1 cellular context compared by ENCODE assay signal in genomic region chr22:20299736-20300136, GRCh38.
TF ChIP-seq lines count a peak whose summit lies in the region.

No MANE protein-coding gene starts in this region.

TF ChIP-seq in WTC11, 78 proteins besides CTCF, POLR2A, EP300 and RAD21 (continued from another document and continues in another):
- TF ChIP-seq FOXP1 (CRISPR knock-in tag; IDR thresholded peaks at IDR 0.05; ENCODE audit: borderline replicate concordance) (0 out of 2 replicates have a peak, but pooled peaks have one; percentile 57), CREM (CRISPR knock-in tag; IDR thresholded peaks at IDR 0.05) (peak; percentile 55; the same call in 1 of the 2 replicates), CREB1 (CRISPR knock-in tag; IDR thresholded peaks at IDR 0.05) (no peak), TP53 (CRISPR knock-in tag; IDR thresholded peaks at IDR 0.05) (no peak), USF2 (CRISPR knock-in tag; IDR thresholded peaks at IDR 0.05) (no peak), GABPB1 (CRISPR knock-in tag; IDR thresholded peaks at IDR 0.05) (no peak), FOXK1 (CRISPR knock-in tag; IDR thresholded peaks at IDR 0.05) (0 out of 2 replicates have a peak, but pooled peaks have one; percentile 27), NFATC4 (CRISPR knock-in tag; IDR thresholded peaks at IDR 0.05) (no peak), HMGXB4 (CRISPR knock-in tag; IDR thresholded peaks at IDR 0.05) (0 out of 2 replicates have a peak, but pooled peaks have one; percentile 35), TEAD4 (CRISPR knock-in tag; IDR thresholded peaks at IDR 0.05) (no peak), ZNF219 (CRISPR knock-in tag; IDR thresholded peaks at IDR 0.05; ENCODE audit: borderline replicate concordance) (no peak), ZNF263 (CRISPR knock-in tag; IDR thresholded peaks at IDR 0.05; ENCODE audit: low read depth) (0 out of 2 replicates have a peak, but pooled peaks have one; percentile 38), MYBL2 (CRISPR knock-in tag; IDR thresholded peaks at IDR 0.05) (no peak), SMAD3 (CRISPR knock-in tag; IDR thresholded peaks at IDR 0.05; ENCODE audit: borderline replicate concordance) (no peak), ARID4B (CRISPR knock-in tag; IDR thresholded peaks at IDR 0.05; ENCODE audit: borderline replicate concordance) (no peak), PRDM15 (CRISPR knock-in tag; IDR thresholded peaks at IDR 0.05) (no peak), OVOL2 (CRISPR knock-in tag; IDR thresholded peaks at IDR 0.05; ENCODE audit: borderline replicate concordance) (no peak), TCF7 (CRISPR knock-in tag; IDR thresholded peaks at IDR 0.05; ENCODE audit: low read depth) (no peak), NR3C1 (CRISPR knock-in tag; conservative IDR thresholded peaks at IDR 0.05; ENCODE audit: low read depth) (no peak), RELA (CRISPR knock-in tag; IDR thresholded peaks at IDR 0.05; ENCODE audit: borderline replicate concordance) (no peak), ZNF138 (CRISPR knock-in tag; conservative IDR thresholded peaks at IDR 0.05) (no peak), ZBTB21 (CRISPR knock-in tag; IDR thresholded peaks at IDR 0.05; ENCODE audit: borderline replicate concordance) (no peak), EMX1 (CRISPR knock-in tag; IDR thresholded peaks at IDR 0.05) (no peak), ZSCAN18 (CRISPR knock-in tag; IDR thresholded peaks at IDR 0.05) (no peak), ZNF416 (CRISPR knock-in tag; IDR thresholded peaks at IDR 0.05) (no peak)
- TF ChIP-seq, protein P1, sequence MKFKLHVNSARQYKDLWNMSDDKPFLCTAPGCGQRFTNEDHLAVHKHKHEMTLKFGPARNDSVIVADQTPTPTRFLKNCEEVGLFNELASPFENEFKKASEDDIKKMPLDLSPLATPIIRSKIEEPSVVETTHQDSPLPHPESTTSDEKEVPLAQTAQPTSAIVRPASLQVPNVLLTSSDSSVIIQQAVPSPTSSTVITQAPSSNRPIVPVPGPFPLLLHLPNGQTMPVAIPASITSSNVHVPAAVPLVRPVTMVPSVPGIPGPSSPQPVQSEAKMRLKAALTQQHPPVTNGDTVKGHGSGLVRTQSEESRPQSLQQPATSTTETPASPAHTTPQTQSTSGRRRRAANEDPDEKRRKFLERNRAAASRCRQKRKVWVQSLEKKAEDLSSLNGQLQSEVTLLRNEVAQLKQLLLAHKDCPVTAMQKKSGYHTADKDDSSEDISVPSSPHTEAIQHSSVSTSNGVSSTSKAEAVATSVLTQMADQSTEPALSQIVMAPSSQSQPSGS (CRISPR knock-in tag; IDR thresholded peaks at IDR 0.05; ENCODE audit: borderline replicate concordance, low read depth), result no peak
- TF ChIP-seq, protein P2, sequence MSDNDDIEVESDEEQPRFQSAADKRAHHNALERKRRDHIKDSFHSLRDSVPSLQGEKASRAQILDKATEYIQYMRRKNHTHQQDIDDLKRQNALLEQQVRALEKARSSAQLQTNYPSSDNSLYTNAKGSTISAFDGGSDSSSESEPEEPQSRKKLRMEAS (CRISPR knock-in tag; IDR thresholded peaks at IDR 0.05), result no peak
- TF ChIP-seq, protein P3, sequence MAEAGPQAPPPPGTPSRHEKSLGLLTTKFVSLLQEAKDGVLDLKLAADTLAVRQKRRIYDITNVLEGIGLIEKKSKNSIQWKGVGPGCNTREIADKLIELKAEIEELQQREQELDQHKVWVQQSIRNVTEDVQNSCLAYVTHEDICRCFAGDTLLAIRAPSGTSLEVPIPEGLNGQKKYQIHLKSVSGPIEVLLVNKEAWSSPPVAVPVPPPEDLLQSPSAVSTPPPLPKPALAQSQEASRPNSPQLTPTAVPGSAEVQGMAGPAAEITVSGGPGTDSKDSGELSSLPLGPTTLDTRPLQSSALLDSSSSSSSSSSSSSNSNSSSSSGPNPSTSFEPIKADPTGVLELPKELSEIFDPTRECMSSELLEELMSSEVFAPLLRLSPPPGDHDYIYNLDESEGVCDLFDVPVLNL (CRISPR knock-in tag; IDR thresholded peaks at IDR 0.05; ENCODE audit: borderline replicate concordance, low read depth), result no peak
- TF ChIP-seq, protein P4, sequence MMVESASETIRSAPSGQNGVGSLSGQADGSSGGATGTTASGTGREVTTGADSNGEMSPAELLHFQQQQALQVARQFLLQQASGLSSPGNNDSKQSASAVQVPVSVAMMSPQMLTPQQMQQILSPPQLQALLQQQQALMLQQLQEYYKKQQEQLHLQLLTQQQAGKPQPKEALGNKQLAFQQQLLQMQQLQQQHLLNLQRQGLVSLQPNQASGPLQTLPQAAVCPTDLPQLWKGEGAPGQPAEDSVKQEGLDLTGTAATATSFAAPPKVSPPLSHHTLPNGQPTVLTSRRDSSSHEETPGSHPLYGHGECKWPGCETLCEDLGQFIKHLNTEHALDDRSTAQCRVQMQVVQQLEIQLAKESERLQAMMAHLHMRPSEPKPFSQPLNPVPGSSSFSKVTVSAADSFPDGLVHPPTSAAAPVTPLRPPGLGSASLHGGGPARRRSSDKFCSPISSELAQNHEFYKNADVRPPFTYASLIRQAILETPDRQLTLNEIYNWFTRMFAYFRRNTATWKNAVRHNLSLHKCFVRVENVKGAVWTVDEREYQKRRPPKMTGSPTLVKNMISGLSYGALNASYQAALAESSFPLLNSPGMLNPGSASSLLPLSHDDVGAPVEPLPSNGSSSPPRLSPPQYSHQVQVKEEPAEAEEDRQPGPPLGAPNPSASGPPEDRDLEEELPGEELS (CRISPR knock-in tag; IDR thresholded peaks at IDR 0.05), result 0 out of 2 replicates have a peak, but pooled peaks have one; percentile 17
- TF ChIP-seq, protein P5, sequence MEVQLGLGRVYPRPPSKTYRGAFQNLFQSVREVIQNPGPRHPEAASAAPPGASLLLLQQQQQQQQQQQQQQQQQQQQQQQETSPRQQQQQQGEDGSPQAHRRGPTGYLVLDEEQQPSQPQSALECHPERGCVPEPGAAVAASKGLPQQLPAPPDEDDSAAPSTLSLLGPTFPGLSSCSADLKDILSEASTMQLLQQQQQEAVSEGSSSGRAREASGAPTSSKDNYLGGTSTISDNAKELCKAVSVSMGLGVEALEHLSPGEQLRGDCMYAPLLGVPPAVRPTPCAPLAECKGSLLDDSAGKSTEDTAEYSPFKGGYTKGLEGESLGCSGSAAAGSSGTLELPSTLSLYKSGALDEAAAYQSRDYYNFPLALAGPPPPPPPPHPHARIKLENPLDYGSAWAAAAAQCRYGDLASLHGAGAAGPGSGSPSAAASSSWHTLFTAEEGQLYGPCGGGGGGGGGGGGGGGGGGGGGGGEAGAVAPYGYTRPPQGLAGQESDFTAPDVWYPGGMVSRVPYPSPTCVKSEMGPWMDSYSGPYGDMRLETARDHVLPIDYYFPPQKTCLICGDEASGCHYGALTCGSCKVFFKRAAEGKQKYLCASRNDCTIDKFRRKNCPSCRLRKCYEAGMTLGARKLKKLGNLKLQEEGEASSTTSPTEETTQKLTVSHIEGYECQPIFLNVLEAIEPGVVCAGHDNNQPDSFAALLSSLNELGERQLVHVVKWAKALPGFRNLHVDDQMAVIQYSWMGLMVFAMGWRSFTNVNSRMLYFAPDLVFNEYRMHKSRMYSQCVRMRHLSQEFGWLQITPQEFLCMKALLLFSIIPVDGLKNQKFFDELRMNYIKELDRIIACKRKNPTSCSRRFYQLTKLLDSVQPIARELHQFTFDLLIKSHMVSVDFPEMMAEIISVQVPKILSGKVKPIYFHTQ (CRISPR knock-in tag; IDR thresholded peaks at IDR 0.05), result no peak
- TF ChIP-seq, protein P6, sequence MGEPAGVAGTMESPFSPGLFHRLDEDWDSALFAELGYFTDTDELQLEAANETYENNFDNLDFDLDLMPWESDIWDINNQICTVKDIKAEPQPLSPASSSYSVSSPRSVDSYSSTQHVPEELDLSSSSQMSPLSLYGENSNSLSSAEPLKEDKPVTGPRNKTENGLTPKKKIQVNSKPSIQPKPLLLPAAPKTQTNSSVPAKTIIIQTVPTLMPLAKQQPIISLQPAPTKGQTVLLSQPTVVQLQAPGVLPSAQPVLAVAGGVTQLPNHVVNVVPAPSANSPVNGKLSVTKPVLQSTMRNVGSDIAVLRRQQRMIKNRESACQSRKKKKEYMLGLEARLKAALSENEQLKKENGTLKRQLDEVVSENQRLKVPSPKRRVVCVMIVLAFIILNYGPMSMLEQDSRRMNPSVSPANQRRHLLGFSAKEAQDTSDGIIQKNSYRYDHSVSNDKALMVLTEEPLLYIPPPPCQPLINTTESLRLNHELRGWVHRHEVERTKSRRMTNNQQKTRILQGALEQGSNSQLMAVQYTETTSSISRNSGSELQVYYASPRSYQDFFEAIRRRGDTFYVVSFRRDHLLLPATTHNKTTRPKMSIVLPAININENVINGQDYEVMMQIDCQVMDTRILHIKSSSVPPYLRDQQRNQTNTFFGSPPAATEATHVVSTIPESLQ (CRISPR knock-in tag; IDR thresholded peaks at IDR 0.05), result no peak
- TF ChIP-seq, protein P7, sequence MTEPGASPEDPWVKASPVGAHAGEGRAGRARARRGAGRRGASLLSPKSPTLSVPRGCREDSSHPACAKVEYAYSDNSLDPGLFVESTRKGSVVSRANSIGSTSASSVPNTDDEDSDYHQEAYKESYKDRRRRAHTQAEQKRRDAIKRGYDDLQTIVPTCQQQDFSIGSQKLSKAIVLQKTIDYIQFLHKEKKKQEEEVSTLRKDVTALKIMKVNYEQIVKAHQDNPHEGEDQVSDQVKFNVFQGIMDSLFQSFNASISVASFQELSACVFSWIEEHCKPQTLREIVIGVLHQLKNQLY (CRISPR knock-in tag; IDR thresholded peaks at IDR 0.05), result no peak
